9 cellular contexts compared by ENCODE assay signal in the genomic region with DNA sequence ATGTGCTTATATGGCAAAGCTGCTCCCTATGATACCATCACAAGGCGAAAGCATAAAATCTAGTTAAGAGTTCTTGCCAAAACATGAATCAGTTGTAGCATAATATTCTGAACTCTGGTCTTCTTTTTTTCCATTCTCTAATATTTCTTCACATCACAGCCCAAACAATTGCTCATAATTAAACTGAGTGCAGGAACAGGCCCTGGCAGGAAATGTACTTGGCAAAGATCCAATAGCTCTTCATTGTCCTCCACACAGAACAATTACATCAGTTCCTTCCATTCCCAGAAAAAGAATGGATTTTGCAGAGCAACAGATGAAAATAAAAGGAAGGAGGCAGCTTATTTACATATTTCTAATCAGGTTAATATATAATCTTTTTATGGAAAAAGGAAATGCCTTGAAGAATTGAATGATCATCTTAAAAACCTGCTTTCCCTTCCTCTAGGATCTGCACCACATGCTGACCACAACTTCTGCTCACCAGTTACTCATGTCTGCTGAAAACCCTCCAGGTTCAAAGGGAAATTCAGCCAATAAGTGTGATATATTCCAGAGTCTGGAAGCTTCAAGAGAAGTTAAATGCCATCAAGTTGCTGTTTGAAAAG.
A peak's percentile ranks its signal among the peaks of the same experiment; 100 is the strongest.
DNase-seq lines count a peak whose midpoint lies in the region; ATAC-seq and TF ChIP-seq lines count a peak whose summit lies in the region.
"Had no signal": no experiment of that assay in that cellular context is flagged by ENCODE, and none has a peak within 500 bp of the region (broad histone marks: within the 10 kb centered on the region; RNA-seq: fewer than 3 reads in every experiment).

No MANE protein-coding gene starts in this region.

- H3K4me3 ChIP-seq in BLaER1 treated with 17β-estradiol and CSF1 and Interleukin-3, amounts not matched to agents 10 nM and 100 nM, result no peak overlapping the region
- H3K4me3 ChIP-seq in Peyer's patch (no peak overlapping the region), esophagus squamous epithelium (peak overlapping the region in 1 of 4 donors; percentile 42), ovary (no peak overlapping the region), endodermal cell (ENCODE audit: low read length) (no peak overlapping the region), H7 (ENCODE audit: insufficient read depth, low read depth, low read length) (no peak overlapping the region)

- peak; percentile 87 for ATAC-seq in GM21390 (IDR thresholded peaks at IDR 0.05; ENCODE audit: unreplicated experiment)

- no peaks in the 10 kb centered on the region for H3K36me3 ChIP-seq in BLaER1 treated with 17β-estradiol and CSF1 and Interleukin-3, amounts not matched to agents 10 nM and 100 nM
- H3K36me3 ChIP-seq in Peyer's patch (no peaks in the 10 kb centered on the region), esophagus squamous epithelium (no peaks in the 10 kb centered on the region), ovary (no peaks in the 10 kb centered on the region), endodermal cell (ENCODE audit: control insufficient read depth, insufficient read depth, low read length) (no peaks in the 10 kb centered on the region), H7 (replicated peaks; ENCODE audit: control insufficient read depth, insufficient read depth, low read length) (no peaks in the 10 kb centered on the region)

- intact Hi-C loops in esophagus squamous epithelium (cut with DNase I), result no loop called here
- intact Hi-C loops in ovary (cut with DNase I), result loop anchor here in 1 of 4 donors (10.0 kb wide), 1 partner anchor 74 kb away; no protein-coding TSS in a partner anchor

- peak in 1 of 3 donors; percentile 24 for DNase-seq in Peyer's patch
- no peak for DNase-seq in esophagus squamous epithelium (lab: John Stamatoyannopoulos, UW)
- DNase-seq in ovary, result peak in 4 of 5 donors; percentile 40 to 78 (median 53)
- DNase-seq in endodermal cell, result no peak
- DNase-seq in H7, result no peak

- peaks cover 12% of the 10 kb centered on the region for H3K4me1 Mint-ChIP-seq in endodermal cell

- TF ChIP-seq EP300 in Ishikawa (IDR thresholded peaks at IDR 0.05; ENCODE audit: borderline replicate concordance) (peak; percentile 66; the same call in 1 of the 2 replicates), ovary (IDR thresholded peaks at IDR 0.05) (peak; percentile 20)

- H4K20me1 ChIP-seq in BLaER1 treated with 17β-estradiol and CSF1 and Interleukin-3, amounts not matched to agents 10 nM and 100 nM, result peaks cover 0 to 10% (median 0%) of the 10 kb centered on the region in 11 experiments; a peak in 1 of 22 replicates

- H3K4me1 ChIP-seq in BLaER1 treated with 17β-estradiol and CSF1 and Interleukin-3, amounts not matched to agents 10 nM and 100 nM, result peaks cover 12 to 34% (median 16%) of the 10 kb centered on the region in 10 experiments; a peak in 18 of 20 replicates
- H3K4me1 ChIP-seq in Peyer's patch (peaks cover 0 to 25% (median 2%) of the 10 kb centered on the region in 4 donors), esophagus squamous epithelium (peaks cover 4 to 52% (median 29%) of the 10 kb centered on the region in 3 donors), ovary (ENCODE audit: insufficient read depth) (peaks cover 13% of the 10 kb centered on the region), endodermal cell (ENCODE audit: control insufficient read depth, insufficient read depth, low read length) (no peaks in the 10 kb centered on the region)

- no peak overlapping the region for H3K4me3 Mint-ChIP-seq in endodermal cell

- H3K9ac ChIP-seq in BLaER1 treated with 17β-estradiol and CSF1 and Interleukin-3, amounts not matched to agents 10 nM and 100 nM, result no peak overlapping the region
- H3K9ac ChIP-seq in endodermal cell (ENCODE audit: extremely low read depth, low read length, poor library complexity, severe bottlenecking), result no peak overlapping the region

- TF ChIP-seq CTCF in Peyer's patch (IDR thresholded peaks at IDR 0.05), result no peak
- no peak for TF ChIP-seq CTCF in esophagus squamous epithelium (IDR thresholded peaks at IDR 0.05)
- TF ChIP-seq CTCF in ovary (IDR thresholded peaks at IDR 0.05), result no peak
- no peak for TF ChIP-seq CTCF in endodermal cell (conservative IDR thresholded peaks at IDR 0.05)

- 0 to 33% methylated on average over 1 of the region's 1 CpG for WGBS in esophagus squamous epithelium, 2 donors
- 3 to 17% (median 13%) methylated on average over 1 of the region's 1 CpG for WGBS in ovary, 3 donors
- 95 to 100% methylated on average over 1 of the region's 1 CpG for WGBS in endodermal cell (ENCODE audit: insufficient coverage in 1 of 2, insufficient read length in 1 of 2), 2 experiments

- no peaks in the 10 kb centered on the region for H3K36me3 Mint-ChIP-seq in endodermal cell (ENCODE audit: low read depth)

- H3K27me3 Mint-ChIP-seq in endodermal cell (ENCODE audit: insufficient read depth), result no peaks in the 10 kb centered on the region

- TF ChIP-seq POLR2A in Peyer's patch (IDR thresholded peaks at IDR 0.05) (no peak), esophagus squamous epithelium (IDR thresholded peaks at IDR 0.05) (no peak), ovary (IDR thresholded peaks at IDR 0.05) (no peak)

- peak overlapping the region in 9 of 11 experiments; percentile 3 to 74 (median 48); a peak in 16 of 22 replicates for H3K4me2 ChIP-seq in BLaER1 treated with 17β-estradiol and CSF1 and Interleukin-3, amounts not matched to agents 10 nM and 100 nM

- H3K27me3 ChIP-seq in BLaER1 treated with 17β-estradiol and CSF1 and Interleukin-3, amounts not matched to agents 10 nM and 100 nM, result peaks cover 0 to 59% (median 0%) of the 10 kb centered on the region in 11 experiments; a peak in 5 of 22 replicates
- no peaks in the 10 kb centered on the region for H3K27me3 ChIP-seq in Peyer's patch
- no peaks in the 10 kb centered on the region for H3K27me3 ChIP-seq in esophagus squamous epithelium
- no peaks in the 10 kb centered on the region for H3K27me3 ChIP-seq in ovary
- no peaks in the 10 kb centered on the region for H3K27me3 ChIP-seq in endodermal cell (ENCODE audit: control insufficient read depth, insufficient read depth, low read length, poor library complexity, severe bottlenecking)
- H3K27me3 ChIP-seq in H7 (ENCODE audit: control insufficient read depth, insufficient read depth, low read length), result no peaks in the 10 kb centered on the region
- H3K27me3 ChIP-seq: dorsolateral prefrontal cortex had no signal

- TF ChIP-seq RAD21 in Ishikawa (IDR thresholded peaks at IDR 0.05; ENCODE audit: low read depth), result no peak

- H3K27ac Mint-ChIP-seq in endodermal cell, result no peak overlapping the region

- no peaks in the 10 kb centered on the region for H3K9me3 ChIP-seq in BLaER1 treated with 17β-estradiol and CSF1 and Interleukin-3, amounts not matched to agents 10 nM and 100 nM (replicated peaks in 1 of 11)
- no peaks in the 10 kb centered on the region for H3K9me3 ChIP-seq in Peyer's patch
- no peaks in the 10 kb centered on the region for H3K9me3 ChIP-seq in esophagus squamous epithelium
- no peaks in the 10 kb centered on the region for H3K9me3 ChIP-seq in ovary
- H3K9me3 ChIP-seq in endodermal cell (ENCODE audit: control insufficient read depth, low read length), result no peaks in the 10 kb centered on the region

- H3K9me3 Mint-ChIP-seq in endodermal cell, result no peaks in the 10 kb centered on the region

- 0 out of 22 replicates have a peak overlapping the region, but pooled peaks of 1 of the 11 experiments have one; percentile 4 for H3K27ac ChIP-seq in BLaER1 treated with 17β-estradiol and CSF1 and Interleukin-3, amounts not matched to agents 10 nM and 100 nM
- H3K27ac ChIP-seq in Peyer's patch (peak overlapping the region; percentile 7 to 83 (median 49)), esophagus squamous epithelium (peak overlapping the region; percentile 67 to 92 (median 88)), ovary (peak overlapping the region in 1 of 2 donors; percentile 18), endodermal cell (ENCODE audit: low read depth, low read length) (no peak overlapping the region)

TF ChIP-seq in Ishikawa, 13 proteins besides CTCF, POLR2A, EP300 and RAD21 (continues in another document):
- TF ChIP-seq, protein P1, sequence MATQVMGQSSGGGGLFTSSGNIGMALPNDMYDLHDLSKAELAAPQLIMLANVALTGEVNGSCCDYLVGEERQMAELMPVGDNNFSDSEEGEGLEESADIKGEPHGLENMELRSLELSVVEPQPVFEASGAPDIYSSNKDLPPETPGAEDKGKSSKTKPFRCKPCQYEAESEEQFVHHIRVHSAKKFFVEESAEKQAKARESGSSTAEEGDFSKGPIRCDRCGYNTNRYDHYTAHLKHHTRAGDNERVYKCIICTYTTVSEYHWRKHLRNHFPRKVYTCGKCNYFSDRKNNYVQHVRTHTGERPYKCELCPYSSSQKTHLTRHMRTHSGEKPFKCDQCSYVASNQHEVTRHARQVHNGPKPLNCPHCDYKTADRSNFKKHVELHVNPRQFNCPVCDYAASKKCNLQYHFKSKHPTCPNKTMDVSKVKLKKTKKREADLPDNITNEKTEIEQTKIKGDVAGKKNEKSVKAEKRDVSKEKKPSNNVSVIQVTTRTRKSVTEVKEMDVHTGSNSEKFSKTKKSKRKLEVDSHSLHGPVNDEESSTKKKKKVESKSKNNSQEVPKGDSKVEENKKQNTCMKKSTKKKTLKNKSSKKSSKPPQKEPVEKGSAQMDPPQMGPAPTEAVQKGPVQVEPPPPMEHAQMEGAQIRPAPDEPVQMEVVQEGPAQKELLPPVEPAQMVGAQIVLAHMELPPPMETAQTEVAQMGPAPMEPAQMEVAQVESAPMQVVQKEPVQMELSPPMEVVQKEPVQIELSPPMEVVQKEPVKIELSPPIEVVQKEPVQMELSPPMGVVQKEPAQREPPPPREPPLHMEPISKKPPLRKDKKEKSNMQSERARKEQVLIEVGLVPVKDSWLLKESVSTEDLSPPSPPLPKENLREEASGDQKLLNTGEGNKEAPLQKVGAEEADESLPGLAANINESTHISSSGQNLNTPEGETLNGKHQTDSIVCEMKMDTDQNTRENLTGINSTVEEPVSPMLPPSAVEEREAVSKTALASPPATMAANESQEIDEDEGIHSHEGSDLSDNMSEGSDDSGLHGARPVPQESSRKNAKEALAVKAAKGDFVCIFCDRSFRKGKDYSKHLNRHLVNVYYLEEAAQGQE (IDR thresholded peaks at IDR 0.05; ENCODE audit: low read depth), result no peak
- TF ChIP-seq TEAD4 (IDR thresholded peaks at IDR 0.05) (no peak), YY1 (IDR thresholded peaks at IDR 0.05; ENCODE audit: low read depth) (no peak), FOXM1 (IDR thresholded peaks at IDR 0.05; ENCODE audit: borderline replicate concordance, low read depth) (peak; percentile 68), CREB1 (IDR thresholded peaks at IDR 0.05; ENCODE audit: low read depth) (no peak), ZBTB7A (IDR thresholded peaks at IDR 0.05; ENCODE audit: low read depth) (no peak), EGR1 (IDR thresholded peaks at IDR 0.05) (no peak)
- TF ChIP-seq, protein P2, sequence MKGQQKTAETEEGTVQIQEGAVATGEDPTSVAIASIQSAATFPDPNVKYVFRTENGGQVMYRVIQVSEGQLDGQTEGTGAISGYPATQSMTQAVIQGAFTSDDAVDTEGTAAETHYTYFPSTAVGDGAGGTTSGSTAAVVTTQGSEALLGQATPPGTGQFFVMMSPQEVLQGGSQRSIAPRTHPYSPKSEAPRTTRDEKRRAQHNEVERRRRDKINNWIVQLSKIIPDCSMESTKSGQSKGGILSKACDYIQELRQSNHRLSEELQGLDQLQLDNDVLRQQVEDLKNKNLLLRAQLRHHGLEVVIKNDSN (IDR thresholded peaks at IDR 0.05), result no peak

Comparison
In these comparisons a context has a peak if more than half of its experiments do, and no peak if none do; other contexts are left out.
1. DNase-seq: peak in ovary (4 of 5); none in esophagus squamous epithelium (single experiment), endodermal cell (single experiment) and H7 (single experiment).